9 cellular contexts compared by ENCODE assay signal in genomic region chr3:114144909-114145688, GRCh38. TPM values are rescaled to one million over a fixed set of nuclear protein-coding genes. Genes with fewer than 3 reads are reported as not detected.
DNase-seq lines count a peak whose midpoint lies in the region; ATAC-seq and TF ChIP-seq lines count a peak whose summit lies in the region.
"Had no signal": no experiment of that assay in that cellular context is flagged by ENCODE, and none has a peak within 500 bp of the region (broad histone marks: within the 10 kb centered on the region; RNA-seq: fewer than 3 reads in every experiment).

No MANE protein-coding gene starts in this region.

- H3K27ac ChIP-seq in A673 (ENCODE audit: low read depth, low read length, poor library complexity, severe bottlenecking) = no peak overlapping the region
- H3K27ac ChIP-seq: ovary had no signal

- peaks cover 4% of the 10 kb centered on the region for H3K27me3 ChIP-seq in A673 (replicated peaks; ENCODE audit: insufficient read depth, low read depth, low read length, poor library complexity)
- H3K27me3 ChIP-seq: ovary had no signal

- no peak overlapping the region for H3K4me3 ChIP-seq in A673 (ENCODE audit: low read depth, low read length, poor library complexity, severe bottlenecking)
- H3K4me3 ChIP-seq: ovary had no signal

- no peak overlapping the region for H3K4me3 Mint-ChIP-seq in T-helper 17 cell

- no TSS peak for BruUV-seq in A673 (replicated peaks; lab: Mats Ljungman, UMichigan)

- peaks cover 4% of the 10 kb centered on the region for H3K4me1 Mint-ChIP-seq in T-helper 17 cell

- POLR2A ChIA-PET in A673 (lab: Charles Lee; ENCODE audit: low non-redundant PET) = no interaction called here

- intact Hi-C loops in A673 (cut with micrococcal nuclease; ENCODE audit: unreplicated experiment) = no loop called here

- ATAC-seq in HG03039 (IDR thresholded peaks at IDR 0.05; ENCODE audit: unreplicated experiment) = peak; percentile 80
- peak; percentile 89 for ATAC-seq in omental fat pad (ENCODE audit: low FRiP score)
- no peak for ATAC-seq in T-helper 17 cell

- no peaks in the 10 kb centered on the region for H3K9me3 ChIP-seq in A673 (ENCODE audit: low read depth, low read length, poor library complexity, severe bottlenecking)
- H3K9me3 ChIP-seq in T-helper 17 cell (ENCODE audit: control insufficient read depth, low read length, poor library complexity, severe bottlenecking) = no peaks in the 10 kb centered on the region
- H3K9me3 ChIP-seq: ovary had no signal

- DNase-seq in ELR (ENCODE audit: low read depth) (peak; percentile 80), astrocyte of the hippocampus (ENCODE audit: low read depth, low spot score) (peak; percentile 97), omental fat pad (ENCODE audit: low spot score) (no peak), A673 (ENCODE audit: low spot score) (no peak), T-helper 17 cell (no peak)
- no peak for DNase-seq in activated effector memory CD4-positive, alpha-beta T cell treated with Interleukin-2 at 50 U/mL for 16 hours
- no peak for DNase-seq in activated effector memory CD4-positive, alpha-beta T cell treated with anti-CD3 and anti-CD28 coated beads, Interleukin-2, amount 50 U/mL, for 16 hours
- DNase-seq: ovary had no signal

- no peaks in the 10 kb centered on the region for H3K36me3 ChIP-seq in A673 (ENCODE audit: insufficient read depth, low read length, poor library complexity, severe bottlenecking)
- H3K36me3 ChIP-seq: ovary had no signal

- TF ChIP-seq CTCF in omental fat pad (IDR thresholded peaks at IDR 0.05) = no peak
- TF ChIP-seq CTCF in A673 (conservative IDR thresholded peaks at IDR 0.05; ENCODE audit: low read depth, low read length) = no peak

- H3K4me1 ChIP-seq in A673 (ENCODE audit: insufficient read depth, low read length, poor library complexity, severe bottlenecking) = no peaks in the 10 kb centered on the region

- H3K36me3 Mint-ChIP-seq in T-helper 17 cell (ENCODE audit: low read depth) = peaks cover 2% of the 10 kb centered on the region

- H3K27ac Mint-ChIP-seq in T-helper 17 cell = no peak overlapping the region

- H3K27me3 Mint-ChIP-seq in T-helper 17 cell = peaks cover 8% of the 10 kb centered on the region

- CTCF ChIA-PET in A673 (lab: Charles Lee) = no interaction called here

RNA-seq across cellular contexts. Expression of gene DRD3, which starts 33.8 kb away (rescaled TPM):
- total RNA-seq in omental fat pad (not detected), A673 (2021) (not detected in 2 replicates), T-helper 17 cell (not detected)
- total RNA-seq: ovary had no signal

Comparison
In these comparisons a context has a peak if more than half of its experiments do, and no peak if none do; other contexts are left out.
1. DNase-seq: peak in ELR (single experiment) and astrocyte of the hippocampus (single experiment); none in omental fat pad (single experiment), activated effector memory CD4-positive, alpha-beta T cell treated with Interleukin-2 at 50 U/mL for 16 hours (single experiment), A673 (single experiment), T-helper 17 cell (0 of 3) and activated effector memory CD4-positive, alpha-beta T cell treated with anti-CD3 and anti-CD28 coated beads, Interleukin-2, amount 50 U/mL, for 16 hours (single experiment).